1 cellular context compared by ENCODE assay signal in the genomic region with DNA sequence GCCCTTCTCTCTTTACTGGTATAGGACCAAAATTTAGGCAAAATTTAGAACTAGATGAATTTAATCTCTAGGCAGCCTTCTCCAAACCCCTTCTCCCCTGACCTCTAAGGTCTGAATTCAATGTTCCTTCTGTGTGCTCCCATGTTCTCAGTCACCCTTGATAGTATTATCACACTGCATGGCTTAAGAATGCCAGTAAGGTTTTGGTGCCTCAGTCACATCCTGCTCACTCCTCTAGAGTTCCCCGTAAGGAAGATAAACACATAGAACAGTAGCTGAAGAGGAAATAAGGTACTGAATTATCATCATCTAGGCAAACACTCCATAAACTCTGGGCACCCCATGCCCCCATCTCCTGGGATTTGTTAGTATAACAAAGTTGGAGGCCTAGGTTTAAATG.
TF ChIP-seq lines count a peak whose summit lies in the region.

No MANE protein-coding gene starts in this region.

TF ChIP-seq in IMR-90, 13 proteins besides CTCF, POLR2A, EP300 and RAD21:
- no peak for TF ChIP-seq FOS (IDR thresholded peaks at IDR 0.05; ENCODE audit: low read depth, low read length)
- no peak for TF ChIP-seq RCOR1 (IDR thresholded peaks at IDR 0.05; ENCODE audit: insufficient replicate concordance, low read length)
- no peak for TF ChIP-seq ELK1 (IDR thresholded peaks at IDR 0.05; ENCODE audit: borderline replicate concordance, low read depth, low read length)
- no peak for TF ChIP-seq NFE2L2 (IDR thresholded peaks at IDR 0.05; ENCODE audit: low read depth, low read length)
- no peak for TF ChIP-seq USF2 (IDR thresholded peaks at IDR 0.05; ENCODE audit: low read depth, low read length)
- TF ChIP-seq MXI1 (IDR thresholded peaks at IDR 0.05; ENCODE audit: borderline replicate concordance, low read depth, low read length): no peak
- TF ChIP-seq CEBPB (IDR thresholded peaks at IDR 0.05; ENCODE audit: low read depth, low read length): no peak
- no peak for TF ChIP-seq BHLHE40 (IDR thresholded peaks at IDR 0.05; ENCODE audit: low read depth, low read length)
- TF ChIP-seq MAFK (IDR thresholded peaks at IDR 0.05; ENCODE audit: low read depth, low read length): no peak
- no peak for TF ChIP-seq RFX5 (IDR thresholded peaks at IDR 0.05; ENCODE audit: low read depth, low read length)
- no peak for TF ChIP-seq MAZ (IDR thresholded peaks at IDR 0.05; ENCODE audit: borderline replicate concordance, low read depth, low read length)
- no peak for TF ChIP-seq CHD1 (IDR thresholded peaks at IDR 0.05; ENCODE audit: low read depth, low read length)
- no peak for TF ChIP-seq SMC3 (IDR thresholded peaks at IDR 0.05; ENCODE audit: low read depth, low read length)
TF ChIP-seq in IMR-90: peak in this region for 0.
